In genomic region chr1:41476807-41477361, GRCh38 we compare ENCODE assay signal across 15 cellular contexts. TPM values are rescaled to one million over a fixed set of nuclear protein-coding genes. Genes with fewer than 3 reads are reported as not detected.
DNase-seq lines count a peak whose midpoint lies in the region; ATAC-seq, FAIRE-seq and TF ChIP-seq lines count a peak whose summit lies in the region.
"Had no signal": no experiment of that assay in that cellular context is flagged by ENCODE, and none has a peak within 500 bp of the region (broad histone marks: within the 10 kb centered on the region; RNA-seq: fewer than 3 reads in every experiment).

No MANE protein-coding gene starts in this region.

- H3K36me3 ChIP-seq in duodenal mucosa (ENCODE audit: control insufficient read depth in 1 of 2, insufficient read depth in 2 of 2, low read length in 2 of 2) (no peaks in the 10 kb centered on the region), mucosa of stomach (ENCODE audit: control insufficient read depth, insufficient read depth, low read length) (no peaks in the 10 kb centered on the region), H7 (replicated peaks; ENCODE audit: control insufficient read depth, insufficient read depth, low read length) (no peaks in the 10 kb centered on the region)

- no peak for TF ChIP-seq POLR2A in H54 (IDR thresholded peaks at IDR 0.05; ENCODE audit: low read depth, low read length)

- H3K9me3 ChIP-seq in duodenal mucosa (ENCODE audit: control insufficient read depth in 1 of 2, low read length in 2 of 2) (no peaks in the 10 kb centered on the region), mucosa of stomach (ENCODE audit: control insufficient read depth, low read length) (no peaks in the 10 kb centered on the region)

- H3K27ac ChIP-seq in duodenal mucosa (ENCODE audit: low read depth, low read length): peak overlapping the region; percentile 74
- H3K27ac ChIP-seq: coronary artery had no signal

- H3K9ac ChIP-seq in duodenal mucosa (ENCODE audit: low read depth in 1 of 2, low read length in 2 of 2) (peak overlapping the region in 1 of 2 donors; percentile 36), mucosa of stomach (ENCODE audit: low read length) (peak overlapping the region; percentile 42)

- H3K4me1 ChIP-seq in duodenal mucosa (ENCODE audit: control insufficient read depth in 1 of 2, insufficient read depth in 2 of 2, low read length in 2 of 2) (peaks cover 60 to 62% of the 10 kb centered on the region in 2 donors), mucosa of stomach (ENCODE audit: control insufficient read depth, insufficient read depth, low read length) (peaks cover 47% of the 10 kb centered on the region)

- no peaks in the 10 kb centered on the region for H3K9me3 Mint-ChIP-seq in activated naive CD4-positive, alpha-beta T cell treated with anti-CD3 and anti-CD28 coated beads, Interleukin-2, amount 50 U/mL, for 72 hours
- H3K9me3 Mint-ChIP-seq: activated CD8-positive, alpha-beta T cell treated with anti-CD3 and anti-CD28 coated beads for 36 hours; T-helper 1 cell treated with Interleukin-12 subunit alpha and Interleukin-12 subunit beta and Interleukin-4 antibody, amounts not matched to agents 30 μg/mL and 1 μg/mL, for 36 hours had no signal

- no peak for ATAC-seq in activated naive CD4-positive, alpha-beta T cell treated with anti-CD3 and anti-CD28 coated beads, Interleukin-2, amount 50 U/mL, for 72 hours
- ATAC-seq: activated CD8-positive, alpha-beta T cell treated with anti-CD3 and anti-CD28 coated beads for 36 hours; GM12878 had no signal

- H3K4me3 ChIP-seq in duodenal mucosa (ENCODE audit: low read depth in 1 of 2, low read length in 2 of 2): peak overlapping the region in 1 of 2 donors; percentile 7
- H3K4me3 ChIP-seq in mucosa of stomach (ENCODE audit: low read length): no peak overlapping the region
- H3K4me3 ChIP-seq in H7 (ENCODE audit: insufficient read depth, low read depth, low read length): no peak overlapping the region
- H3K4me3 ChIP-seq: coronary artery, GM12878 had no signal

- H3K27me3 ChIP-seq in duodenal mucosa (ENCODE audit: control insufficient read depth in 1 of 2, insufficient read depth in 2 of 2, low read length in 2 of 2) (no peaks in the 10 kb centered on the region), mucosa of stomach (ENCODE audit: control insufficient read depth, insufficient read depth, low read length) (no peaks in the 10 kb centered on the region), H7 (ENCODE audit: control insufficient read depth, insufficient read depth, low read length) (no peaks in the 10 kb centered on the region)

- H3K27ac Mint-ChIP-seq in activated naive CD4-positive, alpha-beta T cell treated with anti-CD3 and anti-CD28 coated beads, Interleukin-2, amount 50 U/mL, for 72 hours: no peak overlapping the region
- H3K27ac Mint-ChIP-seq: activated CD8-positive, alpha-beta T cell treated with anti-CD3 and anti-CD28 coated beads for 36 hours; T-helper 1 cell treated with Interleukin-12 subunit alpha and Interleukin-12 subunit beta and Interleukin-4 antibody, amounts not matched to agents 30 μg/mL and 1 μg/mL, for 36 hours had no signal

- DNase-seq in NCI-H2107 (lab: John Stamatoyannopoulos, UW): peak; percentile 65
- no peak for DNase-seq in NCI-H2107 treated with DMSO at 0.1 percent for 48 hours (lab: John Stamatoyannopoulos, UW; ENCODE audit: unreplicated experiment)
- no peak for DNase-seq in activated naive CD4-positive, alpha-beta T cell treated with anti-CD3 and anti-CD28 coated beads, Interleukin-2, amount 50 U/mL, for 72 hours (ENCODE audit: low spot score in 2 of 2)
- no peak for DNase-seq in H7
- no peak for DNase-seq in hepatic stellate cell (ENCODE audit: low spot score)
- DNase-seq in H54 (ENCODE audit: insufficient read length, low spot score): no peak
- DNase-seq: activated CD8-positive, alpha-beta T cell treated with anti-CD3 and anti-CD28 coated beads for 36 hours; IMR-90; NCI-H1930 had no signal

- H3K36me3 Mint-ChIP-seq in activated naive CD4-positive, alpha-beta T cell treated with anti-CD3 and anti-CD28 coated beads, Interleukin-2, amount 50 U/mL, for 72 hours: no peaks in the 10 kb centered on the region

- FAIRE-seq in H54 (lab: Jason Lieb, UNC): no peak
- FAIRE-seq: GM12878, keratinocyte had no signal

RNA-seq across cellular contexts. Expression of gene EDN2, which starts 7.6 kb away (rescaled TPM):
- not detected for total RNA-seq in activated naive CD4-positive, alpha-beta T cell treated with anti-CD3 and anti-CD28 coated beads, Interleukin-2, amount 50 U/mL, for 72 hours
- total RNA-seq in H7 (2014; rRNA removed; shearing (Covaris generic)): 0.55 and 0.81 TPM in 2 replicates
- total RNA-seq: activated CD8-positive, alpha-beta T cell treated with anti-CD3 and anti-CD28 coated beads for 36 hours; IMR-90 had no signal
